17 cellular contexts compared by ENCODE assay signal in the genomic region with DNA sequence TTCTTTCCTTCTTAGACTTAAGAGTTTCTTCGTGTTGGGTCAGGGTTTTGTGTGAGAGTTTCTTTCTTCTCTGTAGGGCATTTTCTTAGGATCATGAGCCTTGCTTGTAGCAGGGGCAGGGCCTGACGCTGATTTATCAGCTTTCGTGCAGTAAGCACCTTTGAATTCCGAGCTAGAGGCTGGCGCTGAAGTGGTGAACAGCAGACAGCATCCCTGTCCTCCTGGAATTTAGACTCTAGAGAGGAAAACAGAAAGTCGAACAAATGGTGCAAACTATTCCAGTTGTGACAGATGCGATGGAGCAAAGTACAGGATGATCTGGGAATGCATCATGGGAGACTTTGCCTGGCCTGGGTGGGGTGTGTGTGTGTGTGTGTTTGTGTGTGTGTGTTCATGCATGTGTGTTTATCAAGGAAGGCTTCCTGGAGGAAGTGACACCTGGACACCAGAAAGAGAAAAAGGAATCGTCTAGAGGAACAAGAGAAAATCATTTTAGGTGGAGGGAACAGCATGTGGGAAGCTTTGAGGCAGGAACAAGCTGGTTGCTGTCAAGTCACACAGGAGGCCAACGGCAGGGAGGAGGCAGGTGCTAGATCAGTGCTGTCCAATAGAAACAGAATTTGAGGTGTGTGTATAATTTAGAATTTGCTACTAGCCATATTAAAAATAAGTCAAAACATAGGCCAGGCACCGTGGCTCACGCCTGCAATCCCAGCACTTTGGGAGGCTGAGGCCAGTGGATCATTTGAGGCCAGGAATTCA.
DNase-seq lines count a peak whose midpoint lies in the region; ATAC-seq and TF ChIP-seq lines count a peak whose summit lies in the region.
"Had no signal": no experiment of that assay in that cellular context is flagged by ENCODE, and none has a peak within 500 bp of the region (broad histone marks: within the 10 kb centered on the region; RNA-seq: fewer than 3 reads in every experiment).

No MANE protein-coding gene starts in this region.

- intact Hi-C loops in sciatic nerve (cut with DNase I) = no loop called here
- intact Hi-C loops in left lung (cut with DNase I) = no loop called here

- peaks cover 12 to 19% (median 12%) of the 10 kb centered on the region in 3 donors for H3K36me3 Mint-ChIP-seq in immature natural killer cell
- peaks cover 30% of the 10 kb centered on the region for H3K36me3 Mint-ChIP-seq in effector memory CD8-positive, alpha-beta T cell (ENCODE audit: insufficient read depth)

- DNase-seq in Peyer's patch (peak in 2 of 3 donors; percentile 60 to 73), immature natural killer cell (no peak), sciatic nerve (ENCODE audit: low spot score) (peak; percentile 42), left lung (no peak), amygdala (lab: John Stamatoyannopoulos, UW) (no peak), cerebellar cortex (ENCODE audit: low spot score) (no peak)
- no peak for DNase-seq in effector memory CD8-positive, alpha-beta T cell
- DNase-seq: activated CD4-positive, alpha-beta T cell treated with anti-CD3 and anti-CD28 coated beads, Interleukin-2, amount 50 U/mL, for 1 hour; activated gamma-delta T cell; DND-41; NCI-H1694; nucleus accumbens; PC-3; right cardiac atrium; T-cell had no signal

- H3K27ac ChIP-seq in BLaER1 (peak overlapping the region; percentile 74; the same call in 1 of the 2 replicates), Peyer's patch (peak overlapping the region in 2 of 4 donors; percentile 46 to 51), left lung (no peak overlapping the region)

- H4K20me1 ChIP-seq in BLaER1 = no peaks in the 10 kb centered on the region

- H3K36me3 ChIP-seq in BLaER1 (peaks cover 30% of the 10 kb centered on the region), Peyer's patch (peaks cover 0 to 9% (median 0%) of the 10 kb centered on the region in 3 donors), left lung (peaks cover 0 to 22% of the 10 kb centered on the region in 2 donors)

- H3K4me1 Mint-ChIP-seq in immature natural killer cell = peaks cover 11 to 13% of the 10 kb centered on the region in 2 donors
- H3K4me1 Mint-ChIP-seq in effector memory CD8-positive, alpha-beta T cell (ENCODE audit: low read depth in 2 of 2) = peaks cover 1 to 9% of the 10 kb centered on the region in 2 donors

- H3K4me3 ChIP-seq in BLaER1 (no peak overlapping the region), Peyer's patch (no peak overlapping the region), left lung (no peak overlapping the region)
- H3K4me3 ChIP-seq: tibial nerve had no signal

- ATAC-seq in sciatic nerve = no peak
- ATAC-seq in left lung = no peak
- ATAC-seq in effector memory CD8-positive, alpha-beta T cell (replicated peaks) = no peak
- ATAC-seq: PC-3, right cardiac atrium, T-cell had no signal

- H3K27ac Mint-ChIP-seq in immature natural killer cell = peak overlapping the region in 5 of 6 donors; percentile 17 to 68 (median 23)
- peak overlapping the region in 1 of 2 donors; percentile 22 for H3K27ac Mint-ChIP-seq in effector memory CD8-positive, alpha-beta T cell

- TF ChIP-seq POLR2A in Peyer's patch (IDR thresholded peaks at IDR 0.05) = no peak

- peak overlapping the region; percentile 90 for H3K4me2 ChIP-seq in BLaER1

- no peak overlapping the region for H3K4me3 Mint-ChIP-seq in immature natural killer cell
- no peak overlapping the region for H3K4me3 Mint-ChIP-seq in effector memory CD8-positive, alpha-beta T cell
- H3K4me3 Mint-ChIP-seq: T-cell had no signal

- H3K4me1 ChIP-seq in BLaER1 (peaks cover 40% of the 10 kb centered on the region), Peyer's patch (peaks cover 0 to 31% (median 6%) of the 10 kb centered on the region in 4 donors), left lung (peaks cover 0 to 15% of the 10 kb centered on the region in 2 donors)

- H3K9ac ChIP-seq in BLaER1 = no peak overlapping the region

- no peaks in the 10 kb centered on the region for H3K27me3 ChIP-seq in BLaER1
- no peaks in the 10 kb centered on the region for H3K27me3 ChIP-seq in Peyer's patch
- no peaks in the 10 kb centered on the region for H3K27me3 ChIP-seq in left lung
- H3K27me3 ChIP-seq: tibial nerve had no signal

- H3K9me3 ChIP-seq in BLaER1 (peaks cover 9% of the 10 kb centered on the region), Peyer's patch (no peaks in the 10 kb centered on the region), left lung (no peaks in the 10 kb centered on the region)
- H3K9me3 ChIP-seq: tibial nerve had no signal

- H3K9me3 Mint-ChIP-seq in immature natural killer cell = no peaks in the 10 kb centered on the region
- no peaks in the 10 kb centered on the region for H3K9me3 Mint-ChIP-seq in effector memory CD8-positive, alpha-beta T cell
- H3K9me3 Mint-ChIP-seq: T-cell had no signal

- no peak for TF ChIP-seq CTCF in Peyer's patch (IDR thresholded peaks at IDR 0.05)
- no peak for TF ChIP-seq CTCF in left lung (IDR thresholded peaks at IDR 0.05)

- peaks cover 0 to 4% (median 0%) of the 10 kb centered on the region in 3 donors for H3K27me3 Mint-ChIP-seq in immature natural killer cell (ENCODE audit: low read depth in 3 of 3)
- H3K27me3 Mint-ChIP-seq in effector memory CD8-positive, alpha-beta T cell = no peaks in the 10 kb centered on the region
- H3K27me3 Mint-ChIP-seq: T-cell had no signal

Comparison
In these comparisons a context has a peak if more than half of its experiments do, and no peak if none do; other contexts are left out.
1. DNase-seq: peak in Peyer's patch (2 of 3) and sciatic nerve (single experiment); none in immature natural killer cell (0 of 3), left lung (0 of 2), effector memory CD8-positive, alpha-beta T cell (0 of 3), amygdala (0 of 56) and cerebellar cortex (single experiment).